8 cellular contexts compared by ENCODE assay signal in the genomic region with DNA sequence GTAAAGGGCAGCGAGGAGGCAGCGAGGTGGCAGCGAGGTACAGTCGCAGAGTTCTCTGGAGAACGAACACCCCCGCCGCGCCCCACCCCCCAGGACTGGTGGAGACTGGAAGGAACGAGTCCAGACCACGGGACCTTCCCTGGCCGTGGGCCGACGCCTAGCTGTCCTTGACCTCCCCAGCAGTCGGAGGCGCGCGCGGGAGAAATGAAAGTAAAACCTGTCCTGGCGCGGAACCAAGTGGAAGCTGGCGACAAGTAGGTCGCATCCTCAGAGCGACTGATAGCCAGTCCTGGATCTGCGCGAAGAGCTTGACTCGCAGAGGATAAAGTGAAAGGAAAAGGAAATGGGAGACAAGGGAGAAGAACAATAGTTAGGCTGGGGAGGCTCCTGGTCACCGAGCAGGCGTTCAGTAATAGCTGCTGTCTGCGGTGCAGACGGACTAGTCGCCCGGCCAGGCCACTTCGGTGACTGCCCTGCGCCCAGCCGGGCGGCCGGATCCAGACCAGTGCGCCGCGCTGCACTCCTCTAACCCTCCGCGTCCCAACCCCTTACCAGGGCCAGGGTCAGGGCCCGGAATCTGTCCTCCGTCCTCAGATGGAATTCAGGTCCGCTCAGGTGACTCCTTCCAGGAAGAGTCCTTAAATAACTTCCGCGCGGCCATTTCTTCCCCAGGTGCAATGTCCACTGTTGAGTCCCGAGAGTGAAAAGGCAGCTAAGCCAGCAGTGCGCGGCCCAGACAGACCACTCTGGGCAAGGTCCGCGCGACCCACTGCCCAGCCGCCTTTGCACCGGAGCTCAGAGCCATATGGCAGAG.
A peak's percentile ranks its signal among the peaks of the same experiment; 100 is the strongest.
DNase-seq lines count a peak whose midpoint lies in the region; ATAC-seq and TF ChIP-seq lines count a peak whose summit lies in the region.

No MANE protein-coding gene starts in this region.

- no peak for DNase-seq in GM12864 (ENCODE audit: low read depth)
- DNase-seq in NB4 (ENCODE audit: low read depth) = peak; percentile 68
- peak; percentile 67 to 72 for DNase-seq in activated CD4-positive, alpha-beta T cell treated with anti-CD3 and anti-CD28 coated beads for 4 hours
- peak; percentile 55 for DNase-seq in dedifferentiated amniotic fluid mesenchymal stem cell (ENCODE audit: extremely low spot score)
- DNase-seq in left kidney (ENCODE audit: low read depth, low spot score) = peak; percentile 85
- DNase-seq in stimulated activated CD4-positive, alpha-beta T cell treated with anti-CD3 and anti-CD28 coated beads, Interleukin-1b, Interleukin-23, amount 100 ng/mL, for 4 hours (ENCODE audit: low read depth in 2 of 2) = peak; percentile 46 to 62

- peak overlapping the region; percentile 74 for H3K4me3 ChIP-seq in GM12864 (ENCODE audit: low read depth, low read length)
- peak overlapping the region; percentile 74 for H3K4me3 ChIP-seq in NB4 (ENCODE audit: low read depth, low read length)

- ATAC-seq in GM21447 (IDR thresholded peaks at IDR 0.05; ENCODE audit: unreplicated experiment) = no peak
- ATAC-seq in HG02642 (IDR thresholded peaks at IDR 0.05; ENCODE audit: poor library complexity, unreplicated experiment) = no peak

- TF ChIP-seq CTCF in GM12864 (IDR thresholded peaks at IDR 0.05; ENCODE audit: low read depth, low read length, missing control alignments) (no peak), NB4 (IDR thresholded peaks at IDR 0.05; ENCODE audit: low read depth, low read length) (no peak)

- TF ChIP-seq POLR2A in NB4 (IDR thresholded peaks at IDR 0.05; ENCODE audit: extremely low read depth, insufficient read length) = no peak
